Comparison of ENCODE assay signal across 27 cellular contexts in genomic region chr12:32839828-32840227, GRCh38.
"Had no signal": no experiment of that assay in that cellular context is flagged by ENCODE, and none has a peak within 500 bp of the region (broad histone marks: within the 10 kb centered on the region; RNA-seq: fewer than 3 reads in every experiment).

No MANE protein-coding gene starts in this region.

- H3K27me3 Mint-ChIP-seq: stimulated activated naive CD8-positive, alpha-beta T cell treated with anti-CD3 and anti-CD28 coated beads, Interleukin-15, amount 100 ng/mL, for 72 hours had no signal

- H3K27ac Mint-ChIP-seq: naive B cell; natural killer cell treated with Interleukin-12 subunit alpha and Interleukin-12 subunit beta and Interleukin-15 and Interleukin-18, amount 100 ng/mL, for 72 hours; stimulated activated naive CD8-positive, alpha-beta T cell treated with anti-CD3 and anti-CD28 coated beads, Interleukin-15, amount 100 ng/mL, for 72 hours had no signal

- H3K36me3 Mint-ChIP-seq: naive B cell; natural killer cell treated with Interleukin-12 subunit alpha and Interleukin-12 subunit beta and Interleukin-15 and Interleukin-18, amount 100 ng/mL, for 72 hours had no signal

- ATAC-seq: esophagus mucosa; gastrocnemius medialis; mucosa of descending colon; natural killer cell treated with Interleukin-12 subunit alpha and Interleukin-12 subunit beta and Interleukin-15 and Interleukin-18, amount 100 ng/mL, for 72 hours; psoas muscle; sciatic nerve; stimulated activated naive CD8-positive, alpha-beta T cell treated with anti-CD3 and anti-CD28 coated beads, Interleukin-15, amount 100 ng/mL, for 72 hours had no signal

- H3K4me1 Mint-ChIP-seq: naive B cell; stimulated activated naive CD8-positive, alpha-beta T cell treated with anti-CD3 and anti-CD28 coated beads, Interleukin-15, amount 100 ng/mL, for 72 hours had no signal

- H3K27ac ChIP-seq: dorsolateral prefrontal cortex, epithelial cell of prostate, gastrocnemius medialis, psoas muscle, suprapubic skin, vagina had no signal

- DNase-seq: dorsolateral prefrontal cortex; effector CD4-positive, alpha-beta T cell; foreskin fibroblast; gastrocnemius medialis; head of caudate nucleus; hippocampal formation; kidney glomerular epithelial cell; mesenchymal stem cell; mucosa of descending colon; naive B cell; psoas muscle; stimulated activated CD4-positive, alpha-beta T cell treated with anti-CD3 and anti-CD28 coated beads, Interleukin-12 subunit alpha, Interleukin-12 subunit beta, amount 100 ng/mL, for 4 hours; stimulated activated CD4-positive, alpha-beta T cell treated with anti-CD3 and anti-CD28 coated beads, Interleukin-1b, Interleukin-23, amount 100 ng/mL, for 48 hours; stimulated activated CD4-positive, alpha-beta T cell treated with anti-CD3 and anti-CD28 coated beads, Interleukin-4, amount 100 ng/mL, for 1 hour; stimulated activated CD8-positive, alpha-beta memory T cell treated with anti-CD3 and anti-CD28 coated beads, Interleukin-4, amount 100 ng/mL, for 48 hours; stimulated activated naive CD4-positive, alpha-beta T cell; stimulated activated naive CD8-positive, alpha-beta T cell treated with anti-CD3 and anti-CD28 coated beads, Interleukin-15, amount 100 ng/mL, for 72 hours; trophoblast cell had no signal

- H3K4me3 Mint-ChIP-seq: mesothelial cell of epicardium; naive B cell; natural killer cell treated with Interleukin-12 subunit alpha and Interleukin-12 subunit beta and Interleukin-15 and Interleukin-18, amount 100 ng/mL, for 72 hours; neural crest cell; stimulated activated naive CD8-positive, alpha-beta T cell treated with anti-CD3 and anti-CD28 coated beads, Interleukin-15, amount 100 ng/mL, for 72 hours had no signal

- H3K9me3 Mint-ChIP-seq: natural killer cell treated with Interleukin-12 subunit alpha and Interleukin-12 subunit beta and Interleukin-15 and Interleukin-18, amount 100 ng/mL, for 72 hours; neural crest cell; stimulated activated naive CD8-positive, alpha-beta T cell treated with anti-CD3 and anti-CD28 coated beads, Interleukin-15, amount 100 ng/mL, for 72 hours had no signal

- H3K9me3 ChIP-seq: gastrocnemius medialis, mucosa of descending colon, psoas muscle, suprapubic skin, vagina had no signal

- H3K4me1 ChIP-seq: gastrocnemius medialis, suprapubic skin, vagina had no signal

- H3K4me3 ChIP-seq: dorsolateral prefrontal cortex, gastrocnemius medialis, mucosa of descending colon, psoas muscle, smooth muscle cell, suprapubic skin, vagina had no signal

- H3K27me3 ChIP-seq: gastrocnemius medialis, suprapubic skin, vagina had no signal

- H3K36me3 ChIP-seq: gastrocnemius medialis, suprapubic skin had no signal
